22 cellular contexts compared by ENCODE assay signal in genomic region chr15:63895787-63896218, GRCh38.
DNase-seq lines count a peak whose midpoint lies in the region; ATAC-seq and TF ChIP-seq lines count a peak whose summit lies in the region.
"Had no signal": no experiment of that assay in that cellular context is flagged by ENCODE, and none has a peak within 500 bp of the region (broad histone marks: within the 10 kb centered on the region; RNA-seq: fewer than 3 reads in every experiment).

No MANE protein-coding gene starts in this region.

- peaks cover 93% of the 10 kb centered on the region for H3K4me1 Mint-ChIP-seq in CD4-positive, alpha-beta T cell (ENCODE audit: low read depth)
- H3K4me1 Mint-ChIP-seq in activated T-helper 2 cell treated with anti-CD3 and anti-CD28 coated beads, Interferon-gamma antibody, Interleukin-2, Interleukin-4, amounts not matched to agents 10 μg/mL and 5 μg/mL and 100 μg/mL, durations not matched to agents 14 hours and 24 hours and 36 hours (ENCODE audit: low read depth) = peaks cover 67% of the 10 kb centered on the region
- peaks cover 24% of the 10 kb centered on the region for H3K4me1 Mint-ChIP-seq in neural crest cell

- H3K36me3 ChIP-seq in ACC112 (ENCODE audit: insufficient read depth, low read length) (no peaks in the 10 kb centered on the region), Peyer's patch (no peaks in the 10 kb centered on the region), aorta (ENCODE audit: control insufficient read depth in 1 of 2, insufficient read depth in 2 of 2, low read length in 1 of 2) (no peaks in the 10 kb centered on the region)
- H3K36me3 ChIP-seq: colonic mucosa, thoracic aorta had no signal

- TF ChIP-seq CTCF in CD4-positive, alpha-beta T cell (IDR thresholded peaks at IDR 0.05) = no peak
- no peak for TF ChIP-seq CTCF in neural crest cell (conservative IDR thresholded peaks at IDR 0.05)
- TF ChIP-seq CTCF in Peyer's patch (IDR thresholded peaks at IDR 0.05) = no peak

- WGBS in aorta, 2 donors = 60 to 85% methylated on average over 8 of the region's 8 CpGs

- no peak overlapping the region for H3K4me3 Mint-ChIP-seq in CD4-positive, alpha-beta T cell
- no peak overlapping the region for H3K4me3 Mint-ChIP-seq in activated T-helper 2 cell treated with anti-CD3 and anti-CD28 coated beads, Interferon-gamma antibody, Interleukin-2, Interleukin-4, amounts not matched to agents 10 μg/mL and 5 μg/mL and 100 μg/mL, durations not matched to agents 14 hours and 24 hours and 36 hours (ENCODE audit: low read depth)
- no peak overlapping the region for H3K4me3 Mint-ChIP-seq in neural crest cell
- H3K4me3 Mint-ChIP-seq: activated CD4-positive, alpha-beta T cell treated with anti-CD3 and anti-CD28 coated beads for 36 hours; activated T-cell treated with anti-CD3 and anti-CD28 coated beads, Interleukin-2, amount 50 U/mL, for 24 hours; brain had no signal

- H3K27me3 ChIP-seq in ACC112 (ENCODE audit: insufficient read depth, low read length) (no peaks in the 10 kb centered on the region), Peyer's patch (no peaks in the 10 kb centered on the region), aorta (ENCODE audit: control insufficient read depth in 1 of 2, insufficient read depth in 2 of 2, low read length in 1 of 2) (no peaks in the 10 kb centered on the region)
- no peaks in the 10 kb centered on the region for H3K27me3 ChIP-seq in CD4-positive, alpha-beta T cell (ENCODE audit: control insufficient read depth, insufficient read depth, low read length)
- H3K27me3 ChIP-seq: colonic mucosa had no signal

- DNase-seq in CD4-positive, alpha-beta T cell = no peak
- no peak for DNase-seq in activated T-helper 2 cell treated with anti-CD3 and anti-CD28 coated beads, Interferon-gamma antibody, Interleukin-2, Interleukin-4, amounts not matched to agents 10 μg/mL and 5 μg/mL and 100 μg/mL, durations not matched to agents 14 hours and 24 hours and 36 hours (ENCODE audit: low spot score)
- DNase-seq in neural crest cell (ENCODE audit: low read depth, low spot score) (no peak), Peyer's patch (no peak), aorta (no peak), mesenteric fat pad (ENCODE audit: low spot score) (no peak)
- no peak for DNase-seq in activated T-cell treated with anti-CD3 and anti-CD28 coated beads, Interleukin-2, amount 50 U/mL, for 1 hour
- DNase-seq: activated CD4-positive, alpha-beta T cell treated with anti-CD3 and anti-CD28 coated beads for 36 hours; activated T-cell treated with anti-CD3 and anti-CD28 coated beads, Interleukin-2, amount 50 U/mL, for 24 hours; Calu3; colonic mucosa; EL; hippocampal formation; islet precursor cell; NCI-H1694 treated with DMSO at 0.1 percent for 48 hours; NCI-H748 treated with DMSO at 0.1 percent for 48 hours had no signal

- H3K27me3 Mint-ChIP-seq in CD4-positive, alpha-beta T cell = no peaks in the 10 kb centered on the region
- no peaks in the 10 kb centered on the region for H3K27me3 Mint-ChIP-seq in activated T-helper 2 cell treated with anti-CD3 and anti-CD28 coated beads, Interferon-gamma antibody, Interleukin-2, Interleukin-4, amounts not matched to agents 10 μg/mL and 5 μg/mL and 100 μg/mL, durations not matched to agents 14 hours and 24 hours and 36 hours (ENCODE audit: low read depth)
- no peaks in the 10 kb centered on the region for H3K27me3 Mint-ChIP-seq in neural crest cell (ENCODE audit: low read depth)
- H3K27me3 Mint-ChIP-seq: activated CD4-positive, alpha-beta T cell treated with anti-CD3 and anti-CD28 coated beads for 36 hours; activated T-cell treated with anti-CD3 and anti-CD28 coated beads, Interleukin-2, amount 50 U/mL, for 24 hours had no signal

- H3K9me3 Mint-ChIP-seq in CD4-positive, alpha-beta T cell = no peaks in the 10 kb centered on the region
- no peaks in the 10 kb centered on the region for H3K9me3 Mint-ChIP-seq in activated T-helper 2 cell treated with anti-CD3 and anti-CD28 coated beads, Interferon-gamma antibody, Interleukin-2, Interleukin-4, amounts not matched to agents 10 μg/mL and 5 μg/mL and 100 μg/mL, durations not matched to agents 14 hours and 24 hours and 36 hours
- no peaks in the 10 kb centered on the region for H3K9me3 Mint-ChIP-seq in neural crest cell
- H3K9me3 Mint-ChIP-seq: activated naive CD4-positive, alpha-beta T cell treated with anti-CD3 and anti-CD28 coated beads, Interleukin-2, amount 50 U/mL, for 72 hours; activated T-cell treated with anti-CD3 and anti-CD28 coated beads, Interleukin-2, amount 50 U/mL, for 24 hours; brain; IgD-negative memory B cell had no signal

- H3K36me3 Mint-ChIP-seq in CD4-positive, alpha-beta T cell (ENCODE audit: low read depth) = no peaks in the 10 kb centered on the region
- H3K36me3 Mint-ChIP-seq in activated T-helper 2 cell treated with anti-CD3 and anti-CD28 coated beads, Interferon-gamma antibody, Interleukin-2, Interleukin-4, amounts not matched to agents 10 μg/mL and 5 μg/mL and 100 μg/mL, durations not matched to agents 14 hours and 24 hours and 36 hours (ENCODE audit: low read depth) = no peaks in the 10 kb centered on the region
- no peaks in the 10 kb centered on the region for H3K36me3 Mint-ChIP-seq in neural crest cell (ENCODE audit: low read depth)
- H3K36me3 Mint-ChIP-seq: activated naive CD4-positive, alpha-beta T cell treated with anti-CD3 and anti-CD28 coated beads, Interleukin-2, amount 50 U/mL, for 72 hours; brain had no signal

- POLR2A ChIA-PET in CD4-positive, alpha-beta T cell (lab: Charles Lee) = interaction anchor here (1.7 kb wide), 1 partner anchor 14 kb away, joined by 5 read pairs; no protein-coding TSS in a partner anchor

- TF ChIP-seq POLR2A in Peyer's patch (IDR thresholded peaks at IDR 0.05) = no peak

- peak overlapping the region; percentile 73; the same call in 1 of the 2 replicates for H3K27ac ChIP-seq in ACC112 (ENCODE audit: low read depth, low read length)
- H3K27ac ChIP-seq in CD4-positive, alpha-beta T cell (ENCODE audit: low read depth, low read length) = no peak overlapping the region
- no peak overlapping the region for H3K27ac ChIP-seq in Peyer's patch
- no peak overlapping the region for H3K27ac ChIP-seq in aorta (ENCODE audit: low read depth in 1 of 2, low read length in 2 of 2)
- H3K27ac ChIP-seq: colonic mucosa, RWPE1, thoracic aorta had no signal

- H3K79me2 ChIP-seq in ACC112 (ENCODE audit: control insufficient read depth, insufficient read depth, low read length, unreplicated experiment) = no peaks in the 10 kb centered on the region

- H2AFZ ChIP-seq in ACC112 (ENCODE audit: low read length, unreplicated experiment) = no peak overlapping the region

- no peak for ATAC-seq in CD4-positive, alpha-beta T cell (ENCODE audit: poor library complexity)
- no peak for ATAC-seq in aorta (ENCODE audit: low FRiP score)
- ATAC-seq: activated CD4-positive, alpha-beta T cell treated with anti-CD3 and anti-CD28 coated beads for 36 hours; activated naive CD4-positive, alpha-beta T cell treated with anti-CD3 and anti-CD28 coated beads, Interleukin-2, amount 50 U/mL, for 72 hours had no signal

- H3K9me3 ChIP-seq in CD4-positive, alpha-beta T cell (ENCODE audit: control insufficient read depth, low read length) = no peaks in the 10 kb centered on the region
- H3K9me3 ChIP-seq in Peyer's patch = no peaks in the 10 kb centered on the region
- H3K9me3 ChIP-seq in aorta (ENCODE audit: control insufficient read depth, low read length) = no peaks in the 10 kb centered on the region
- H3K9me3 ChIP-seq: colonic mucosa, thoracic aorta had no signal

- CTCF ChIA-PET in CD4-positive, alpha-beta T cell (lab: Charles Lee) = interaction anchor here (2.1 kb wide), 1 partner anchor 150 kb away, joined by 8 read pairs; the partner anchor contains the start of gene DAPK2

- H3K4me1 ChIP-seq in ACC112 (ENCODE audit: control insufficient read depth, insufficient read depth, low read length, unreplicated experiment) = peaks cover 24% of the 10 kb centered on the region
- peaks cover 0 to 33% (median 24%) of the 10 kb centered on the region in 4 donors for H3K4me1 ChIP-seq in Peyer's patch
- no peaks in the 10 kb centered on the region for H3K4me1 ChIP-seq in aorta (ENCODE audit: control insufficient read depth in 1 of 2, insufficient read depth in 2 of 2, low read length in 2 of 2)
- H3K4me1 ChIP-seq: colonic mucosa had no signal

- intact Hi-C loops in CD4-positive, alpha-beta T cell (cut with DNase I, micrococcal nuclease) = no loop called here
- intact Hi-C loops in activated T-helper 2 cell treated with anti-CD3 and anti-CD28 coated beads, Interferon-gamma antibody, Interleukin-2, Interleukin-4, amounts not matched to agents 10 μg/mL and 5 μg/mL and 100 μg/mL, durations not matched to agents 14 hours and 24 hours and 36 hours (cut with micrococcal nuclease) = loop anchor here (1.0 to 10.0 kb wide), 3 partner anchors 114 to 391 kb away; partner anchors contain the start of genes SNX22 and USP3
- intact Hi-C loops in aorta (cut with DNase I) = loop anchor here in 1 of 2 donors (10.0 kb wide), 1 partner anchor 169 kb away; no protein-coding TSS in a partner anchor

- peak overlapping the region; percentile 65 for H3K27ac Mint-ChIP-seq in CD4-positive, alpha-beta T cell
- peak overlapping the region; percentile 2 for H3K27ac Mint-ChIP-seq in activated T-helper 2 cell treated with anti-CD3 and anti-CD28 coated beads, Interferon-gamma antibody, Interleukin-2, Interleukin-4, amounts not matched to agents 10 μg/mL and 5 μg/mL and 100 μg/mL, durations not matched to agents 14 hours and 24 hours and 36 hours
- peak overlapping the region; percentile 79 for H3K27ac Mint-ChIP-seq in neural crest cell (ENCODE audit: unreplicated experiment)
- H3K27ac Mint-ChIP-seq: activated CD4-positive, alpha-beta T cell treated with anti-CD3 and anti-CD28 coated beads for 36 hours; activated naive CD4-positive, alpha-beta T cell treated with anti-CD3 and anti-CD28 coated beads, Interleukin-2, amount 50 U/mL, for 72 hours; activated T-cell treated with anti-CD3 and anti-CD28 coated beads, Interleukin-2, amount 50 U/mL, for 24 hours; brain had no signal

- no peak overlapping the region for H3K4me3 ChIP-seq in ACC112 (ENCODE audit: low read depth, low read length)
- no peak overlapping the region for H3K4me3 ChIP-seq in Peyer's patch
- no peak overlapping the region for H3K4me3 ChIP-seq in aorta (ENCODE audit: low read length in 2 of 2)
- H3K4me3 ChIP-seq: colonic mucosa, thoracic aorta had no signal

Comparison
In these comparisons a context has a peak if more than half of its experiments do, and no peak if none do; other contexts are left out.
1. H3K27ac Mint-ChIP-seq: peak in every context shown above with its lines; median percentile 79 in neural crest cell; 65 in CD4-positive, alpha-beta T cell; 2 in activated T-helper 2 cell treated with anti-CD3 and anti-CD28 coated beads, Interferon-gamma antibody, Interleukin-2, Interleukin-4, amounts not matched to agents 10 μg/mL and 5 μg/mL and 100 μg/mL, durations not matched to agents 14 hours and 24 hours and 36 hours.